19 cellular contexts compared by ENCODE assay signal in genomic region chr10:78866731-78867554, GRCh38.
DNase-seq lines count a peak whose midpoint lies in the region; ATAC-seq, FAIRE-seq and TF ChIP-seq lines count a peak whose summit lies in the region.
"Had no signal": no experiment of that assay in that cellular context is flagged by ENCODE, and none has a peak within 500 bp of the region (broad histone marks: within the 10 kb centered on the region; RNA-seq: fewer than 3 reads in every experiment).

No MANE protein-coding gene starts in this region.

- peak; percentile 42; the same call in 2 of the 3 replicates for ATAC-seq in K562

- peak; percentile 72 for DNase-seq in cardiac septum (ENCODE audit: low spot score)
- DNase-seq in left ventricle myocardium inferior: no peak
- DNase-seq in K562 (ENCODE audit: extremely low read depth in 1 of 4, low spot score in 3 of 4): no peak
- DNase-seq in mesenteric fat pad (ENCODE audit: low spot score): peak; percentile 65
- DNase-seq in thyroid gland: no peak
- DNase-seq in urothelium cell line (ENCODE audit: low spot score): no peak
- DNase-seq in uterus: no peak
- DNase-seq in breast epithelium (ENCODE audit: low spot score in 2 of 2): no peak
- DNase-seq: CD4-positive, CD25-positive, alpha-beta regulatory T cell; COR-L47; H9; MM.1S; NCI-H1105 treated with DMSO at 0.1 percent for 48 hours; NCI-H1694; NCI-H510A; NCI-H774; RPMI8226; SJCRH30 had no signal

- intact Hi-C loops in cardiac septum (cut with DNase I) (no loop called here), left ventricle myocardium inferior (cut with micrococcal nuclease) (no loop called here), K562 (cut with micrococcal nuclease) (no loop called here), thyroid gland (cut with DNase I) (no loop called here), uterus (cut with DNase I; ENCODE audit: low total_unique reads) (no loop called here), breast epithelium (cut with DNase I; ENCODE audit: low total_unique reads) (no loop called here)

- TF ChIP-seq POLR2A in K562 (conservative IDR thresholded peaks at IDR 0.05) (no peak), thyroid gland (IDR thresholded peaks at IDR 0.05) (no peak), uterus (IDR thresholded peaks at IDR 0.05) (no peak), breast epithelium (IDR thresholded peaks at IDR 0.05) (no peak)

- H3K36me3 ChIP-seq in left ventricle myocardium inferior (no peaks in the 10 kb centered on the region), K562 (ENCODE audit: control insufficient read depth, insufficient read depth, low read length) (no peaks in the 10 kb centered on the region), thyroid gland (no peaks in the 10 kb centered on the region), uterus (no peaks in the 10 kb centered on the region), breast epithelium (no peaks in the 10 kb centered on the region)
- H3K36me3 ChIP-seq: SJCRH30 had no signal

- CTCF ChIA-PET in K562 (lab: Yijun Ruan, JAX; ENCODE audit: low intra/inter-chr PET ratio): no interaction called here

- BruUV-seq in K562 (replicated peaks; lab: Mats Ljungman, UMichigan): no TSS peak

- no peaks in the 10 kb centered on the region for H3K9me3 ChIP-seq in left ventricle myocardium inferior (replicated peaks)
- no peaks in the 10 kb centered on the region for H3K9me3 ChIP-seq in K562 (replicated peaks; ENCODE audit: control insufficient read depth, insufficient read depth, low read depth, low read length)
- H3K9me3 ChIP-seq in thyroid gland: no peaks in the 10 kb centered on the region
- no peaks in the 10 kb centered on the region for H3K9me3 ChIP-seq in uterus
- H3K9me3 ChIP-seq in breast epithelium: no peaks in the 10 kb centered on the region
- H3K9me3 ChIP-seq: SJCRH30 had no signal

- in situ Hi-C loops in K562 (cut with MboI): no loop called here

- H3K27ac ChIP-seq in left ventricle myocardium inferior (replicated peaks) (no peak overlapping the region), K562 (ENCODE audit: extremely low read depth, low read depth, low read length) (no peak overlapping the region), thyroid gland (peak overlapping the region in 2 of 3 donors; percentile 39 to 72), uterus (no peak overlapping the region), breast epithelium (no peak overlapping the region)
- H3K27ac ChIP-seq: SJCRH30 had no signal

- H4K20me1 ChIP-seq in K562 (replicated peaks; ENCODE audit: control insufficient read depth, insufficient read depth, low read length): peaks cover 5% of the 10 kb centered on the region; the same call in 1 of the 2 replicates

- FAIRE-seq in K562 (lab: Jason Lieb, UNC) (no peak), urothelium cell line (lab: Jason Lieb, UNC) (no peak)
- FAIRE-seq: G401.6 had no signal

- no peak for TF ChIP-seq EP300 in K562 (IDR thresholded peaks at IDR 0.05; ENCODE audit: low read length)

- no peak overlapping the region for H3K9ac ChIP-seq in K562 (ENCODE audit: insufficient read depth in 1 of 2, low read depth in 2 of 2, low read length in 2 of 2)

- no peak overlapping the region for H3K4me2 ChIP-seq in K562 (ENCODE audit: insufficient read depth, low read length)

- no peaks in the 10 kb centered on the region for H3K4me1 ChIP-seq in left ventricle myocardium inferior
- no peaks in the 10 kb centered on the region for H3K4me1 ChIP-seq in K562 (replicated peaks in 1 of 2; ENCODE audit: control insufficient read depth in 2 of 2, insufficient read depth in 2 of 2, low read length in 2 of 2)
- peaks cover 38 to 71% of the 10 kb centered on the region in 2 donors for H3K4me1 ChIP-seq in thyroid gland
- no peaks in the 10 kb centered on the region for H3K4me1 ChIP-seq in uterus
- peaks cover 0 to 5% of the 10 kb centered on the region in 2 donors for H3K4me1 ChIP-seq in breast epithelium
- H3K4me1 ChIP-seq: SJCRH30 had no signal

- TF ChIP-seq CTCF in left ventricle myocardium inferior (IDR thresholded peaks at IDR 0.05; ENCODE audit: borderline replicate concordance): no peak
- TF ChIP-seq CTCF in K562 (IDR thresholded peaks at IDR 0.05 in 2 of 3, conservative IDR thresholded peaks at IDR 0.05 in 1 of 3; ENCODE audit: insufficient read depth in 2 of 3, low read depth in 1 of 3, low read length in 3 of 3): no peak
- no peak for TF ChIP-seq CTCF in thyroid gland (IDR thresholded peaks at IDR 0.05)
- no peak for TF ChIP-seq CTCF in uterus (IDR thresholded peaks at IDR 0.05)
- TF ChIP-seq CTCF in breast epithelium (IDR thresholded peaks at IDR 0.05): no peak

- H3K4me3 ChIP-seq in left ventricle myocardium inferior (no peak overlapping the region), K562 (no peak overlapping the region), thyroid gland (replicated peaks in 1 of 3) (no peak overlapping the region), uterus (no peak overlapping the region), breast epithelium (no peak overlapping the region)
- H3K4me3 ChIP-seq: SJCRH30 had no signal

- H3K79me2 ChIP-seq in K562 (ENCODE audit: control insufficient read depth, insufficient read depth, low read length): no peaks in the 10 kb centered on the region

- H3K27me3 ChIP-seq in left ventricle myocardium inferior (ENCODE audit: low read depth) (no peaks in the 10 kb centered on the region), K562 (ENCODE audit: control insufficient read depth in 2 of 2, insufficient read depth in 2 of 2, low read length in 2 of 2) (peaks cover 19 to 51% of the 10 kb centered on the region in 2 experiments), thyroid gland (no peaks in the 10 kb centered on the region), uterus (no peaks in the 10 kb centered on the region), breast epithelium (no peaks in the 10 kb centered on the region)
- H3K27me3 ChIP-seq: SJCRH30 had no signal

- POLR2A ChIA-PET in K562 (lab: Yijun Ruan, JAX): interaction anchor here (1.3 kb wide), 1 partner anchor 42 kb away, joined by 3 read pairs; no protein-coding TSS in a partner anchor

- H3K9me1 ChIP-seq in K562 (ENCODE audit: control insufficient read depth, insufficient read depth, low read length): no peaks in the 10 kb centered on the region

- H2AFZ ChIP-seq in K562 (ENCODE audit: low read depth, low read length): no peak overlapping the region

- TF ChIP-seq RAD21 in K562 (CRISPR knock-in tag; conservative IDR thresholded peaks at IDR 0.05 in 1 of 2, IDR thresholded peaks at IDR 0.05 in 1 of 2): no peak

- WGBS in K562 (ENCODE audit: insufficient coverage, low coverage, missing lambda C conversion rate): 1% methylated on average over 6 of the region's 7 CpGs
- 85 to 92% methylated on average over 7 of the region's 7 CpGs for WGBS in thyroid gland, 2 donors

TF ChIP-seq in K562, 482 proteins besides CTCF, POLR2A, EP300 and RAD21:
- no peak for TF ChIP-seq USF2 (CRISPR knock-in tag; IDR thresholded peaks at IDR 0.05)
- TF ChIP-seq POLR2B (IDR thresholded peaks at IDR 0.05; ENCODE audit: low read depth, partially characterized antibody): no peak
- no peak for TF ChIP-seq AFF1 (IDR thresholded peaks at IDR 0.05; ENCODE audit: low read depth in 1 of 2, partially characterized antibody in 2 of 2)
- TF ChIP-seq ZNF77 (CRISPR knock-in tag; IDR thresholded peaks at IDR 0.05): no peak
- TF ChIP-seq RBM22 (IDR thresholded peaks at IDR 0.05; ENCODE audit: low read depth, low read length, poor library complexity, severe bottlenecking): no peak
- no peak for TF ChIP-seq YY1 (IDR thresholded peaks at IDR 0.05; ENCODE audit: borderline replicate concordance in 1 of 3, control insufficient read depth in 1 of 3, extremely low read depth in 1 of 3, insufficient read depth in 3 of 3, insufficient read length in 1 of 3, insufficient replicate concordance in 2 of 3, low read depth in 1 of 3, low read length in 2 of 3)

Comparison
In these comparisons a context has a peak if more than half of its experiments do, and no peak if none do; other contexts are left out.
1. DNase-seq: peak in cardiac septum (single experiment) and mesenteric fat pad (single experiment); none in left ventricle myocardium inferior (single experiment), K562 (0 of 4), thyroid gland (0 of 2), urothelium cell line (single experiment), uterus (0 of 2) and breast epithelium (0 of 2).
2. H3K27ac ChIP-seq: peak in thyroid gland (2 of 3); none in left ventricle myocardium inferior (single experiment), K562 (single experiment), uterus (0 of 2) and breast epithelium (0 of 2).